ENCODE assay signal across 8 cellular contexts in genomic region chr18:48605408-48605845, GRCh38.
A peak's percentile ranks its signal among the peaks of the same experiment; 100 is the strongest.
DNase-seq lines count a peak whose midpoint lies in the region; ATAC-seq and TF ChIP-seq lines count a peak whose summit lies in the region.

No MANE protein-coding gene starts in this region.

- peak; percentile 56 for DNase-seq in BE2C
- DNase-seq in NCI-H128 (lab: John Stamatoyannopoulos, UW; ENCODE audit: unreplicated experiment) = peak; percentile 46
- no peak for DNase-seq in mammary epithelial cell
- DNase-seq in superior temporal gyrus (ENCODE audit: extremely low spot score) = peak; percentile 42
- no peak for DNase-seq in posterior vena cava (ENCODE audit: low spot score)
- no peak for DNase-seq in effector memory CD4-positive, alpha-beta T cell

- H3K27me3 ChIP-seq in BE2C (no peaks in the 10 kb centered on the region), mammary epithelial cell (ENCODE audit: insufficient read depth, low read length) (no peaks in the 10 kb centered on the region)
- H3K27me3 ChIP-seq in effector memory CD4-positive, alpha-beta T cell (replicated peaks; ENCODE audit: control insufficient read depth, insufficient read depth, low read length, poor library complexity, severe bottlenecking) = no peaks in the 10 kb centered on the region

- intact Hi-C loops in mammary epithelial cell (cut with micrococcal nuclease) = loop anchor here (1.0 to 5.0 kb wide), 2 partner anchors 57 to 129 kb away; no protein-coding TSS in a partner anchor
- intact Hi-C loops in posterior vena cava (cut with DNase I) = no loop called here

- H3K36me3 ChIP-seq in BE2C (no peaks in the 10 kb centered on the region), mammary epithelial cell (ENCODE audit: insufficient read depth, low read length) (no peaks in the 10 kb centered on the region)
- no peaks in the 10 kb centered on the region for H3K36me3 ChIP-seq in effector memory CD4-positive, alpha-beta T cell (ENCODE audit: control insufficient read depth, insufficient read depth, low read length)

- no peak overlapping the region for H2AFZ ChIP-seq in mammary epithelial cell (ENCODE audit: low read depth, low read length)

- H4K20me1 ChIP-seq in mammary epithelial cell (ENCODE audit: insufficient read depth, low read length) = no peaks in the 10 kb centered on the region

- H3K9me3 ChIP-seq in BE2C = no peaks in the 10 kb centered on the region
- H3K9me3 ChIP-seq in mammary epithelial cell (replicated peaks; ENCODE audit: insufficient read depth, low read length) = no peaks in the 10 kb centered on the region
- H3K9me3 ChIP-seq in effector memory CD4-positive, alpha-beta T cell (ENCODE audit: control insufficient read depth, low read length) = no peaks in the 10 kb centered on the region

- no peak overlapping the region for H3K9ac ChIP-seq in mammary epithelial cell (ENCODE audit: insufficient read depth, low read length)

- TF ChIP-seq CTCF in BE2C (IDR thresholded peaks at IDR 0.05; ENCODE audit: low read depth, low read length) = peak; percentile 52
- TF ChIP-seq CTCF in mammary epithelial cell (conservative IDR thresholded peaks at IDR 0.05 in 1 of 2, IDR thresholded peaks at IDR 0.05 in 1 of 2; ENCODE audit: extremely low read depth in 1 of 2, insufficient read depth in 1 of 2, low read depth in 1 of 2, low read length in 2 of 2) = peak; percentile 19 to 21

- CTCF ChIA-PET in mammary epithelial cell (lab: Charles Lee; ENCODE audit: low non-redundant PET) = no interaction called here

- H3K4me2 ChIP-seq in mammary epithelial cell (ENCODE audit: insufficient read depth, low read depth, low read length) = no peak overlapping the region

- BruUV-seq in mammary epithelial cell (replicated peaks; lab: Mats Ljungman, UMichigan) = no TSS peak

- H3K4me3 ChIP-seq in BE2C (ENCODE audit: low read depth, low read length) = no peak overlapping the region
- no peak overlapping the region for H3K4me3 ChIP-seq in mammary epithelial cell (replicated peaks in 1 of 3; ENCODE audit: insufficient read depth in 1 of 3, low read depth in 2 of 3, low read length in 3 of 3)
- H3K4me3 ChIP-seq in effector memory CD4-positive, alpha-beta T cell (ENCODE audit: insufficient read depth, low read depth, low read length, poor library complexity, severe bottlenecking) = no peak overlapping the region

- H3K79me2 ChIP-seq in mammary epithelial cell (ENCODE audit: insufficient read depth, low read length) = peaks cover 66% of the 10 kb centered on the region

- peak; percentile 79 for ATAC-seq in GM19438 (IDR thresholded peaks at IDR 0.05; ENCODE audit: low read depth, unreplicated experiment)
- no peak for ATAC-seq in HG03280 (IDR thresholded peaks at IDR 0.05; ENCODE audit: unreplicated experiment)

- dilution Hi-C loops in mammary epithelial cell (cut with HindIII; ENCODE audit: low sequenced_read_pairs) = no loop called here

- no peak overlapping the region for H3K27ac ChIP-seq in mammary epithelial cell (ENCODE audit: insufficient read depth, low read depth, low read length)
- H3K27ac ChIP-seq in effector memory CD4-positive, alpha-beta T cell (ENCODE audit: insufficient read depth, low read length, poor library complexity, severe bottlenecking) = no peak overlapping the region

- in situ Hi-C loops in mammary epithelial cell (cut with MboI; ENCODE audit: low sequenced_read_pairs in 2 of 2) = no loop called here

- 82% methylated on average over 3 of the region's 3 CpGs for WGBS in mammary epithelial cell (ENCODE audit: low coverage, missing lambda C conversion rate)

- H3K4me1 ChIP-seq in BE2C (peaks cover 4% of the 10 kb centered on the region; the same call in 1 of the 2 replicates), mammary epithelial cell (ENCODE audit: insufficient read depth, low read length) (peaks cover 16% of the 10 kb centered on the region)
- no peaks in the 10 kb centered on the region for H3K4me1 ChIP-seq in effector memory CD4-positive, alpha-beta T cell (ENCODE audit: control insufficient read depth, insufficient read depth, low read length, poor library complexity, severe bottlenecking)

Comparison
In these comparisons a context has a peak if more than half of its experiments do, and no peak if none do; other contexts are left out.
1. DNase-seq: peak in BE2C (single experiment), NCI-H128 (single experiment) and superior temporal gyrus (single experiment); none in mammary epithelial cell (single experiment), posterior vena cava (single experiment) and effector memory CD4-positive, alpha-beta T cell (0 of 3).